7 cellular contexts compared by ENCODE assay signal in the genomic region with DNA sequence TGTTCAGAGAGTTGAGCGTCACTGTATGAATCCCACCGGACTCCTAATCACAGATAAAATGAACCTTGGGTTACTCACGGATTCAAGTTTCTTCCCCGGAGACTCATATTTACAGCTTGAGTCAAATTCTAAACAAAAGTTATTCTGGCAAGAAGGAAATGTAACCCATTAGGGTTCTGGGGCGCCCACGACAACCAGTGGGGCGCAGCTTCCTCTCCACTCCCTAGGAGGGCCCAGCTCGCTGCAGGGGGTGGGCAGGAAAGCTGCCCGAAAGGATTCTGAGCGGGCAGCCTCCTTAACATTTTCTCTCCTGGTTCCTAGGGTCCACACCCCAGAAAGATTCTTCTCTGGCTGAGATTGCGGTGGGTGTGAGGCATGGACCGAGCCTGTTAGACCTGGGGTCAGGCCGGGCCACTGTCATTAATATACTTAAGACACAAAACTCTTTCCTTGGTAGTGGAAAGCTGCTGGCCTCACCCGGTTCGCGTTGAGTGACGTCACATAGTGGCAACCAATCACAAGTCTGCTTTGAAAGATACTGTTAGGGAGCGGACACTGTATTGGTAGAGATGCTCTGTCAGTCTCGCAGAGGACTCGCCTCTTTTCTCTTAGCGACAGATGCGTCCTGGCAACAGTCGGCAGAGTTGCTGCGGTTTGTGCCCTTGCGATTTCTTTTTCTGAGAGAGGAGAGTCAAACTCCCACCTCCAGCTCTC. TPM values are rescaled to one million over a fixed set of nuclear protein-coding genes. Genes with fewer than 3 reads are reported as not detected.
DNase-seq lines count a peak whose midpoint lies in the region; ATAC-seq, FAIRE-seq and TF ChIP-seq lines count a peak whose summit lies in the region.

No MANE protein-coding gene starts in this region.

- H3K4me3 ChIP-seq in kidney epithelial cell (ENCODE audit: low read depth, low read length) = peak overlapping the region; percentile 45

- peak; percentile 100 for ATAC-seq in GM18517 (IDR thresholded peaks at IDR 0.05; ENCODE audit: unreplicated experiment)
- ATAC-seq in HG02981 (IDR thresholded peaks at IDR 0.05; ENCODE audit: unreplicated experiment) = peak; percentile 100

- TF ChIP-seq CTCF in kidney epithelial cell (IDR thresholded peaks at IDR 0.05; ENCODE audit: insufficient read depth, low read length, poor library complexity, severe bottlenecking) = no peak

- FAIRE-seq in colon (lab: Jason Lieb, UNC) = peak; percentile 85

- DNase-seq in NCI-H2196 (lab: John Stamatoyannopoulos, UW; ENCODE audit: unreplicated experiment) (peak; percentile 65), kidney epithelial cell (ENCODE audit: low read depth) (peak; percentile 89)
- DNase-seq in activated CD4-positive, CD25-positive, alpha-beta regulatory T cell treated with anti-CD3 and anti-CD28 coated beads, Interleukin-2, amount 50 U/mL, for 72 hours = peak; percentile 65
- peak; percentile 44 to 57 for DNase-seq in stimulated activated CD4-positive, alpha-beta T cell treated with anti-CD3 and anti-CD28 coated beads, Interleukin-1b, Interleukin-23, amount 100 ng/mL, for 1 hour (ENCODE audit: low read depth in 2 of 2)

- H3K27me3 ChIP-seq in kidney epithelial cell (ENCODE audit: control insufficient read depth, insufficient read depth, low read length) = no peaks in the 10 kb centered on the region

- H3K36me3 ChIP-seq in kidney epithelial cell (ENCODE audit: control insufficient read depth, insufficient read depth, low read length) = no peaks in the 10 kb centered on the region

RNA-seq across cellular contexts. Expression of a gene that starts 13.6 kb away (rescaled TPM):
- total RNA-seq in kidney epithelial cell = 11.6 and 13.6 TPM in 2 replicates

Comparison
In these comparisons a context has a peak if more than half of its experiments do, and no peak if none do; other contexts are left out.
1. Peak in every context shown above with its lines: DNase-seq, ATAC-seq and H3K4me3 ChIP-seq.